15 cellular contexts compared by ENCODE assay signal in the genomic region with DNA sequence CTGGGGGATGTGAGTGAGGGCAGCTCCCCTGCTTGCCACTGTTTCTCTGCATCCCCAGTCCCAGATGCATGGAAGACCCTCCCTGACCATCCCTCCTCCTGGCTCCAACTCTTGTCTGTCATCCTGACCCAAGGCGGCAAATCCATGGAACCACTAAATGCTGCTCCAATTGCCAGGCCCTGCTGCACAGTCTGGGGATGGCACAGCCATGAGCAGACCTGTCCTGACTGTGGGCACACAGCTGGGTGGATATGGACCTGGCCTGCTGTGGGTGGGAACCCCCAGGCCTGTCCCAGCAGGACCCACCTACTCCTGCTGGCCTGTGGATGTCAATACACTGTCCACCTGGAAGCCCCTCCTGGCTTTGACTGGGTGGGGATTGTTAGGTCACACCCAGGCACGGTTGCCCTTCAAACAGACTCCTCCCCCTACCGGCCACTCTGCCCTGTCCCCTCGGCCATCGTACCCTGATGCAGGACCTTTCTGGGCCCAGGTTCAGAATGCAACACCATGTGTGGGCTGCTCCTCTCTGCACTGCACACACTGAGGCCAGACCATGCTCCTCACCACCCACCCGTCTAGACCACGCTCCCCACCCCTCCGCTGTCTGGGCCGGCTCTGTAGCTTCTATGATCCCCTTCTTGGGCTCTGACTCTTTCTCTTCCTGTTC. TPM values are rescaled to one million over a fixed set of nuclear protein-coding genes. Genes with fewer than 3 reads are reported as not detected.
DNase-seq lines count a peak whose midpoint lies in the region; ATAC-seq and TF ChIP-seq lines count a peak whose summit lies in the region.
"Had no signal": no experiment of that assay in that cellular context is flagged by ENCODE, and none has a peak within 500 bp of the region (broad histone marks: within the 10 kb centered on the region; RNA-seq: fewer than 3 reads in every experiment).

No MANE protein-coding gene starts in this region.

- H3K4me3 ChIP-seq in NT2/D1 (ENCODE audit: insufficient read length, low read depth) (no peak overlapping the region), endodermal cell (ENCODE audit: low read length) (no peak overlapping the region)

- H3K4me3 Mint-ChIP-seq in activated T-cell treated with anti-CD3 and anti-CD28 coated beads, Interleukin-2, amount 50 U/mL, for 24 hours: no peak overlapping the region
- H3K4me3 Mint-ChIP-seq in endodermal cell (no peak overlapping the region), type B pancreatic cell (no peak overlapping the region)
- peak overlapping the region; percentile 43 for H3K4me3 Mint-ChIP-seq in stimulated activated memory B cell treated with anti-CD40 and anti-IgM and Interleukin-4, amounts not matched to agents 10 μg/mL and 1 μg/mL and 100 μg/mL, for 72 hours
- H3K4me3 Mint-ChIP-seq: activated CD8-positive, alpha-beta memory T cell treated with anti-CD3 and anti-CD28 coated beads, Interleukin-2, amount 10 ng/mL, durations not matched to agents 7 days and 5 days had no signal

- H3K27me3 ChIP-seq in NT2/D1 (ENCODE audit: insufficient read depth, insufficient read length) (no peaks in the 10 kb centered on the region), endodermal cell (ENCODE audit: control insufficient read depth, insufficient read depth, low read length, poor library complexity, severe bottlenecking) (no peaks in the 10 kb centered on the region)

- H3K9me3 Mint-ChIP-seq in activated T-cell treated with anti-CD3 and anti-CD28 coated beads, Interleukin-2, amount 50 U/mL, for 24 hours: no peaks in the 10 kb centered on the region
- no peaks in the 10 kb centered on the region for H3K9me3 Mint-ChIP-seq in endodermal cell
- peaks cover 3% of the 10 kb centered on the region for H3K9me3 Mint-ChIP-seq in stimulated activated memory B cell treated with anti-CD40 and anti-IgM and Interleukin-4, amounts not matched to agents 10 μg/mL and 1 μg/mL and 100 μg/mL, for 72 hours
- peaks cover 7% of the 10 kb centered on the region for H3K9me3 Mint-ChIP-seq in type B pancreatic cell

- H3K36me3 ChIP-seq in NT2/D1 (ENCODE audit: insufficient read depth, insufficient read length, low read length) (no peaks in the 10 kb centered on the region), endodermal cell (ENCODE audit: control insufficient read depth, insufficient read depth, low read length) (no peaks in the 10 kb centered on the region)

- 88 to 96% methylated on average over 7 to 9 of the region's 9 CpGs for WGBS in endodermal cell (ENCODE audit: insufficient coverage in 1 of 2, insufficient read length in 1 of 2), 2 experiments

- no peaks in the 10 kb centered on the region for H3K9me3 ChIP-seq in NT2/D1 (ENCODE audit: insufficient read depth, low read length)
- H3K9me3 ChIP-seq in endodermal cell (ENCODE audit: control insufficient read depth, low read length): no peaks in the 10 kb centered on the region

- ATAC-seq in stimulated activated memory B cell treated with anti-CD40 and anti-IgM and Interleukin-4, amounts not matched to agents 10 μg/mL and 1 μg/mL and 100 μg/mL, for 72 hours: peak; percentile 79
- ATAC-seq: activated CD8-positive, alpha-beta memory T cell treated with anti-CD3 and anti-CD28 coated beads, Interleukin-2, amount 10 ng/mL, durations not matched to agents 7 days and 5 days; left lobe of liver had no signal

- no peaks in the 10 kb centered on the region for H3K27me3 Mint-ChIP-seq in activated T-cell treated with anti-CD3 and anti-CD28 coated beads, Interleukin-2, amount 50 U/mL, for 24 hours
- peaks cover 4% of the 10 kb centered on the region for H3K27me3 Mint-ChIP-seq in endodermal cell (ENCODE audit: insufficient read depth)
- no peaks in the 10 kb centered on the region for H3K27me3 Mint-ChIP-seq in stimulated activated memory B cell treated with anti-CD40 and anti-IgM and Interleukin-4, amounts not matched to agents 10 μg/mL and 1 μg/mL and 100 μg/mL, for 72 hours
- no peaks in the 10 kb centered on the region for H3K27me3 Mint-ChIP-seq in type B pancreatic cell
- H3K27me3 Mint-ChIP-seq: activated CD8-positive, alpha-beta memory T cell treated with anti-CD3 and anti-CD28 coated beads, Interleukin-2, amount 10 ng/mL, durations not matched to agents 7 days and 5 days had no signal

- peaks cover 55% of the 10 kb centered on the region for H3K36me3 Mint-ChIP-seq in activated T-cell treated with anti-CD3 and anti-CD28 coated beads, Interleukin-2, amount 50 U/mL, for 24 hours (ENCODE audit: low read depth)
- H3K36me3 Mint-ChIP-seq in endodermal cell (ENCODE audit: low read depth) (no peaks in the 10 kb centered on the region), type B pancreatic cell (no peaks in the 10 kb centered on the region)
- peaks cover 76% of the 10 kb centered on the region for H3K36me3 Mint-ChIP-seq in stimulated activated memory B cell treated with anti-CD40 and anti-IgM and Interleukin-4, amounts not matched to agents 10 μg/mL and 1 μg/mL and 100 μg/mL, for 72 hours

- peaks cover 66% of the 10 kb centered on the region for H3K4me1 Mint-ChIP-seq in activated T-cell treated with anti-CD3 and anti-CD28 coated beads, Interleukin-2, amount 50 U/mL, for 24 hours (ENCODE audit: low read depth)
- H3K4me1 Mint-ChIP-seq in endodermal cell: peaks cover 17% of the 10 kb centered on the region
- peaks cover 81% of the 10 kb centered on the region for H3K4me1 Mint-ChIP-seq in stimulated activated memory B cell treated with anti-CD40 and anti-IgM and Interleukin-4, amounts not matched to agents 10 μg/mL and 1 μg/mL and 100 μg/mL, for 72 hours
- H3K4me1 Mint-ChIP-seq in type B pancreatic cell (ENCODE audit: unreplicated experiment): peaks cover 4% of the 10 kb centered on the region

- peak; percentile 29 for DNase-seq in activated T-cell treated with anti-CD3 and anti-CD28 coated beads, Interleukin-2, amount 50 U/mL, for 24 hours
- no peak for DNase-seq in activated T-cell treated with anti-CD3 and anti-CD28 coated beads, Interleukin-2, amount 50 U/mL, for 48 hours
- DNase-seq in NT2/D1 (ENCODE audit: low read depth, low spot score): no peak
- no peak for DNase-seq in endodermal cell
- no peak for DNase-seq in type B pancreatic cell (ENCODE audit: extremely low spot score, unreplicated experiment)
- no peak for DNase-seq in amygdala (lab: John Stamatoyannopoulos, UW)
- DNase-seq in cerebellar cortex (ENCODE audit: low spot score): no peak
- DNase-seq: ACHN; activated CD8-positive, alpha-beta memory T cell treated with anti-CD3 and anti-CD28 coated beads, Interleukin-2, amount 10 ng/mL, durations not matched to agents 7 days and 5 days; NCI-H1048; right cardiac atrium; Right ventricle myocardium superior; stimulated activated CD4-positive, alpha-beta T cell treated with anti-CD3 and anti-CD28 coated beads, Interleukin-2, amount 100 ng/mL, for 48 hours had no signal

- TF ChIP-seq CTCF in endodermal cell (conservative IDR thresholded peaks at IDR 0.05): peak; percentile 25
- no peak for TF ChIP-seq CTCF in type B pancreatic cell (conservative IDR thresholded peaks at IDR 0.05)

- peak overlapping the region; percentile 82 for H3K27ac Mint-ChIP-seq in activated T-cell treated with anti-CD3 and anti-CD28 coated beads, Interleukin-2, amount 50 U/mL, for 24 hours
- no peak overlapping the region for H3K27ac Mint-ChIP-seq in endodermal cell
- peak overlapping the region; percentile 93 for H3K27ac Mint-ChIP-seq in stimulated activated memory B cell treated with anti-CD40 and anti-IgM and Interleukin-4, amounts not matched to agents 10 μg/mL and 1 μg/mL and 100 μg/mL, for 72 hours
- no peak overlapping the region for H3K27ac Mint-ChIP-seq in type B pancreatic cell
- H3K27ac Mint-ChIP-seq: activated CD8-positive, alpha-beta memory T cell treated with anti-CD3 and anti-CD28 coated beads, Interleukin-2, amount 10 ng/mL, durations not matched to agents 7 days and 5 days had no signal

- H3K4me1 ChIP-seq in NT2/D1 (ENCODE audit: insufficient read depth, insufficient read length) (peaks cover 12% of the 10 kb centered on the region), endodermal cell (ENCODE audit: control insufficient read depth, insufficient read depth, low read length) (no peaks in the 10 kb centered on the region)

- H3K9ac ChIP-seq in NT2/D1 (ENCODE audit: insufficient read length, low read depth): peak overlapping the region; percentile 44
- H3K9ac ChIP-seq in endodermal cell (ENCODE audit: extremely low read depth, low read length, poor library complexity, severe bottlenecking): no peak overlapping the region

- H3K27ac ChIP-seq in endodermal cell (ENCODE audit: low read depth, low read length): no peak overlapping the region

RNA-seq across cellular contexts. Expression of gene INPP5D, which starts 57.8 kb away (rescaled TPM):
- 1 to 10 TPM in 1 of 2 donors, under 1 TPM in 1; 0.66 to 3.0 TPM for total RNA-seq in endodermal cell
- 4.5 TPM for polyA plus RNA-seq in endodermal cell (2013, experiment 1 of 2)
- polyA plus RNA-seq in endodermal cell (2013, experiment 2 of 2): 3.7 TPM
- total RNA-seq in type B pancreatic cell (ENCODE audit: low replicate concordance): 18.3 and 40.8 TPM in 2 replicates

Comparison
In these comparisons a context has a peak if more than half of its experiments do, and no peak if none do; other contexts are left out.
1. H3K27ac Mint-ChIP-seq: peak in activated T-cell treated with anti-CD3 and anti-CD28 coated beads, Interleukin-2, amount 50 U/mL, for 24 hours (single experiment) and stimulated activated memory B cell treated with anti-CD40 and anti-IgM and Interleukin-4, amounts not matched to agents 10 μg/mL and 1 μg/mL and 100 μg/mL, for 72 hours (single experiment); none in endodermal cell (single experiment) and type B pancreatic cell (single experiment).